Comparison of ENCODE assay signal across 22 cellular contexts in genomic region chr6:24644377-24644776, GRCh38. TPM values are rescaled to one million over a fixed set of nuclear protein-coding genes. Genes with fewer than 3 reads are reported as not detected.
"Had no signal": no experiment of that assay in that cellular context is flagged by ENCODE, and none has a peak within 500 bp of the region (broad histone marks: within the 10 kb centered on the region; RNA-seq: fewer than 3 reads in every experiment).

No MANE protein-coding gene starts in this region.

- H3K9ac ChIP-seq: KMS-11 had no signal

- H3K27me3 ChIP-seq: ascending aorta had no signal

- H3K4me3 ChIP-seq: ascending aorta had no signal

- DNase-seq: activated CD4-positive, alpha-beta T cell treated with anti-CD3 and anti-CD28 coated beads for 36 hours; activated CD4-positive, alpha-beta T cell treated with anti-CD3 and anti-CD28 coated beads, Interleukin-2, amount 50 U/mL, for 4 hours; activated CD8-positive, alpha-beta memory T cell treated with anti-CD3 and anti-CD28 coated beads, Interleukin-2, amount 50 U/mL, for 48 hours; activated CD8-positive, alpha-beta T cell treated with anti-CD3 and anti-CD28 coated beads, Interleukin-2, amount 10 ng/mL, durations not matched to agents 7 days and 5 days; activated effector memory CD4-positive, alpha-beta T cell treated with Interleukin-2 at 50 U/mL for 16 hours; activated naive CD4-positive, alpha-beta T cell; activated T-cell treated with anti-CD3 and anti-CD28 coated beads, Interleukin-2, amount 50 U/mL, for 1 hour; amniotic stem cell; NCI-H1105 treated with DMSO at 0.1 percent for 48 hours; NCI-H1436 treated with DMSO at 0.1 percent for 48 hours; NCI-H187; NCI-H2081; NCI-H524; T-cell; T-helper 2 cell; T1000 had no signal

- H3K9me3 ChIP-seq: ascending aorta had no signal

- ATAC-seq: activated CD4-positive, alpha-beta T cell treated with anti-CD3 and anti-CD28 coated beads for 36 hours; activated CD8-positive, alpha-beta T cell treated with anti-CD3 and anti-CD28 coated beads, Interleukin-2, amount 10 ng/mL, durations not matched to agents 7 days and 5 days; Panc1; Right ventricle myocardium inferior; T-cell had no signal

- H3K27ac ChIP-seq: ascending aorta, KMS-11, SK-N-MC had no signal

RNA-seq across cellular contexts. Expression of gene KIAA0319, which starts 1.6 kb away (rescaled TPM):
- total RNA-seq: ascending aorta, MCF 10A, Right ventricle myocardium inferior had no signal
